In the genomic region with DNA sequence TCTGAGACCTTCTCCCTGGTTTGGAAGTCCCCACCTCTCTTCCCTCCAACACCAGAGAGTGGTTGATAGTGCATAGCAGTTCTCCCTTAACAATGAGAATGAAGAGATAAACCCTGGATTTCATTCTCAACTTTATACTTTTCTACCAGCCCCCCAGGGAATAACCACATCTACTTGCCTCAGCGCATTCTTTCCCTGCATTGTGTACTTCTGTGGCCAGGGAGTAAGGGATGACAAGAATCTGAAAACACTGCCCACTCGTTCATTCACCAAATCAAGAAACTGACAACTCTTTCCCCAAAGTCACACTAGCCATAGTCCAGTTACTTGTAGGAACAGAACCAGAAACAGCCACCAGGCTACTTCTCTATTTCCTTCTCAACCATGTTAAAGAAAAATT, we compare ENCODE assay signal across 23 cellular contexts. TPM values are rescaled to one million over a fixed set of nuclear protein-coding genes. Genes with fewer than 3 reads are reported as not detected.
DNase-seq lines count a peak whose midpoint lies in the region; ATAC-seq and TF ChIP-seq lines count a peak whose summit lies in the region.
"Had no signal": no experiment of that assay in that cellular context is flagged by ENCODE, and none has a peak within 500 bp of the region (broad histone marks: within the 10 kb centered on the region; RNA-seq: fewer than 3 reads in every experiment).

No MANE protein-coding gene starts in this region.

- no peak overlapping the region for H3K4me2 ChIP-seq in Loucy (ENCODE audit: low read depth, low read length, poor library complexity, severe bottlenecking)

- no peak overlapping the region for H3K9ac ChIP-seq in Loucy (ENCODE audit: low read depth, low read length, poor library complexity, severe bottlenecking)

- H3K4me1 ChIP-seq in Caco-2 (peaks cover 19% of the 10 kb centered on the region), Loucy (ENCODE audit: insufficient read depth, low read length, poor library complexity, severe bottlenecking) (peaks cover 38% of the 10 kb centered on the region)
- H3K4me1 ChIP-seq: left lung had no signal

- H3K27me3 Mint-ChIP-seq in Caco-2 (ENCODE audit: insufficient read depth, unreplicated experiment) (no peaks in the 10 kb centered on the region), osteocyte (ENCODE audit: unreplicated experiment) (no peaks in the 10 kb centered on the region)
- H3K27me3 Mint-ChIP-seq: activated naive CD8-positive, alpha-beta T cell treated with anti-CD3 and anti-CD28 coated beads for 36 hours; CD4-positive, alpha-beta memory T cell; dendritic cell treated with granulocyte-macrophage colony-stimulating factor and Interleukin-4, amounts not matched to agents 40 ng/mL and 50 ng/mL, for 4 days had no signal

- peaks cover 2% of the 10 kb centered on the region; the same call in 1 of the 2 replicates for H3F3A ChIP-seq in Loucy (ENCODE audit: low read depth)

- no peaks in the 10 kb centered on the region for H4K20me1 ChIP-seq in Loucy (ENCODE audit: insufficient read depth, low read length, poor library complexity, severe bottlenecking)

- H3K27ac Mint-ChIP-seq in Caco-2 (ENCODE audit: unreplicated experiment) (peak overlapping the region; percentile 37), osteocyte (ENCODE audit: unreplicated experiment) (no peak overlapping the region)
- H3K27ac Mint-ChIP-seq: activated naive CD8-positive, alpha-beta T cell treated with anti-CD3 and anti-CD28 coated beads for 36 hours; CD4-positive, alpha-beta memory T cell; dendritic cell treated with granulocyte-macrophage colony-stimulating factor and Interleukin-4, amounts not matched to agents 40 ng/mL and 50 ng/mL, for 4 days; nephron progenitor cell; stimulated activated effector memory CD8-positive, alpha-beta T cell treated with anti-CD3 and anti-CD28 coated beads, Interleukin-12 subunit alpha, Interleukin-12 subunit beta, amount 100 ng/mL, for 72 hours; T-helper 2 cell treated with Interferon-gamma antibody and Interleukin-4, amounts not matched to agents 5 μg/mL and 100 μg/mL, for 36 hours; WTC11 had no signal

- H3K4me3 Mint-ChIP-seq in Caco-2 (ENCODE audit: unreplicated experiment) (no peak overlapping the region), osteocyte (ENCODE audit: unreplicated experiment) (no peak overlapping the region)
- H3K4me3 Mint-ChIP-seq: activated naive CD8-positive, alpha-beta T cell treated with anti-CD3 and anti-CD28 coated beads for 36 hours; CD4-positive, alpha-beta memory T cell; dendritic cell treated with granulocyte-macrophage colony-stimulating factor and Interleukin-4, amounts not matched to agents 40 ng/mL and 50 ng/mL, for 4 days; nephron progenitor cell; stimulated activated effector memory CD8-positive, alpha-beta T cell treated with anti-CD3 and anti-CD28 coated beads, Interleukin-12 subunit alpha, Interleukin-12 subunit beta, amount 100 ng/mL, for 72 hours; T-helper 2 cell treated with Interferon-gamma antibody and Interleukin-4, amounts not matched to agents 5 μg/mL and 100 μg/mL, for 36 hours; WTC11 had no signal

- no peak overlapping the region for H3K4me3 ChIP-seq in Caco-2 (ENCODE audit: low read depth, low read length)
- no peak overlapping the region for H3K4me3 ChIP-seq in Loucy (ENCODE audit: low read length, poor library complexity, severe bottlenecking)
- no peak overlapping the region for H3K4me3 ChIP-seq in choroid plexus epithelial cell (ENCODE audit: low read depth, low read length)
- H3K4me3 ChIP-seq in lower leg skin (ENCODE audit: low read depth, poor library complexity, severe bottlenecking) = no peak overlapping the region
- H3K4me3 ChIP-seq: left lung, thoracic aorta had no signal

- DNase-seq in Caco-2 (no peak), choroid plexus epithelial cell (ENCODE audit: low read depth) (peak; percentile 62), non-pigmented ciliary epithelial cell (ENCODE audit: low read depth) (peak; percentile 19), osteocyte (ENCODE audit: extremely low spot score, unreplicated experiment) (no peak), NCI-H1092 treated with DMSO at 0.1 percent for 48 hours (lab: John Stamatoyannopoulos, UW) (no peak), lower leg skin (ENCODE audit: low spot score in 2 of 2) (no peak)
- DNase-seq: activated CD4-positive, alpha-beta T cell treated with anti-CD3 and anti-CD28 coated beads, Interleukin-2, amount 50 U/mL, for 4 hours; activated CD8-positive, alpha-beta memory T cell treated with anti-CD3 and anti-CD28 coated beads, Interleukin-2, amount 50 U/mL, for 48 hours; activated naive CD8-positive, alpha-beta T cell treated with anti-CD3 and anti-CD28 coated beads for 36 hours; CD4-positive, alpha-beta memory T cell; Kasumi-1; left lung; NCI-H1436 treated with DMSO at 0.1 percent for 48 hours; NCI-H524 treated with DMSO at 0.1 percent for 48 hours; nephron progenitor cell; posterior cingulate gyrus had no signal

- H3K27me3 ChIP-seq in Caco-2 (replicated peaks; ENCODE audit: control insufficient read depth, insufficient read depth, low read length) = no peaks in the 10 kb centered on the region
- H3K27me3 ChIP-seq in Loucy (ENCODE audit: insufficient read depth, low read length, poor library complexity, severe bottlenecking) = no peaks in the 10 kb centered on the region
- H3K27me3 ChIP-seq: left lung had no signal

- TF ChIP-seq CTCF in Caco-2 (IDR thresholded peaks at IDR 0.05; ENCODE audit: insufficient read depth in 1 of 2, low read depth in 1 of 2, low read length in 1 of 2, severe bottlenecking in 1 of 2, unreplicated experiment in 1 of 2) (no peak), Loucy (conservative IDR thresholded peaks at IDR 0.05; ENCODE audit: low read length) (no peak), choroid plexus epithelial cell (conservative IDR thresholded peaks at IDR 0.05; ENCODE audit: low read depth, low read length) (no peak), osteocyte (IDR thresholded peaks at IDR 0.05) (no peak), lower leg skin (IDR thresholded peaks at IDR 0.05) (no peak)

- H3K36me3 ChIP-seq in Caco-2 (ENCODE audit: control insufficient read depth, insufficient read depth, low read length) (no peaks in the 10 kb centered on the region), Loucy (ENCODE audit: insufficient read depth, low read length) (no peaks in the 10 kb centered on the region)
- H3K36me3 ChIP-seq: left lung, thoracic aorta had no signal

- POLR2A ChIA-PET in Caco-2 (lab: Charles Lee) = no interaction called here

- TF ChIP-seq POLR2A in GM18505 (IDR thresholded peaks at IDR 0.05; ENCODE audit: borderline replicate concordance, extremely low read depth, insufficient read depth, insufficient read length) (no peak), lower leg skin (IDR thresholded peaks at IDR 0.05) (no peak)

- WGBS in lower leg skin, 2 donors = 60 to 65% methylated on average over 2 of the region's 2 CpGs

- H3K9me3 ChIP-seq in Caco-2 = no peaks in the 10 kb centered on the region; the same call in none of the 2 replicates
- H3K9me3 ChIP-seq in Loucy (ENCODE audit: insufficient read depth, low read depth, low read length) = no peaks in the 10 kb centered on the region
- H3K9me3 ChIP-seq: left lung, thoracic aorta had no signal

- no peaks in the 10 kb centered on the region for H3K9me2 ChIP-seq in Loucy (replicated peaks; ENCODE audit: low read depth, low read length)

- no peak for ATAC-seq in GM18505 (IDR thresholded peaks at IDR 0.05; ENCODE audit: unreplicated experiment)
- ATAC-seq: left lung; stimulated activated effector memory CD8-positive, alpha-beta T cell treated with anti-CD3 and anti-CD28 coated beads, Interleukin-12 subunit alpha, Interleukin-12 subunit beta, amount 100 ng/mL, for 72 hours; WTC11 had no signal

- BruUV-seq in Caco-2 (replicated peaks; lab: Mats Ljungman, UMichigan) = no TSS peak

- no peaks in the 10 kb centered on the region for H3K9me3 Mint-ChIP-seq in Caco-2 (ENCODE audit: unreplicated experiment)
- H3K9me3 Mint-ChIP-seq in osteocyte (ENCODE audit: unreplicated experiment) = no peaks in the 10 kb centered on the region
- H3K9me3 Mint-ChIP-seq: CD4-positive, alpha-beta memory T cell; nephron progenitor cell; stimulated activated effector memory CD8-positive, alpha-beta T cell treated with anti-CD3 and anti-CD28 coated beads, Interleukin-12 subunit alpha, Interleukin-12 subunit beta, amount 100 ng/mL, for 72 hours; T-helper 2 cell treated with Interferon-gamma antibody and Interleukin-4, amounts not matched to agents 5 μg/mL and 100 μg/mL, for 36 hours; WTC11 had no signal

- CTCF ChIA-PET in Caco-2 (lab: Charles Lee) = no interaction called here

- H3K36me3 Mint-ChIP-seq in Caco-2 (ENCODE audit: insufficient read depth, unreplicated experiment) = peaks cover 9% of the 10 kb centered on the region
- no peaks in the 10 kb centered on the region for H3K36me3 Mint-ChIP-seq in osteocyte (ENCODE audit: unreplicated experiment)
- H3K36me3 Mint-ChIP-seq: activated naive CD8-positive, alpha-beta T cell treated with anti-CD3 and anti-CD28 coated beads for 36 hours; CD4-positive, alpha-beta memory T cell; stimulated activated effector memory CD8-positive, alpha-beta T cell treated with anti-CD3 and anti-CD28 coated beads, Interleukin-12 subunit alpha, Interleukin-12 subunit beta, amount 100 ng/mL, for 72 hours; WTC11 had no signal

- no peaks in the 10 kb centered on the region for H3K79me2 ChIP-seq in Loucy (ENCODE audit: insufficient read depth, low read length)

- intact Hi-C loops in Caco-2 (cut with micrococcal nuclease; ENCODE audit: unreplicated experiment) (loop anchor here (5.0 kb wide), 1 partner anchor 45 kb away; the partner anchor contains the start of gene SPIN1), lower leg skin (cut with DNase I; ENCODE audit: low total_unique reads) (no loop called here)

- peaks cover 13% of the 10 kb centered on the region for H3K4me1 Mint-ChIP-seq in Caco-2 (ENCODE audit: low read depth, unreplicated experiment)
- peaks cover 1% of the 10 kb centered on the region for H3K4me1 Mint-ChIP-seq in osteocyte (ENCODE audit: unreplicated experiment)
- H3K4me1 Mint-ChIP-seq: activated naive CD8-positive, alpha-beta T cell treated with anti-CD3 and anti-CD28 coated beads for 36 hours; CD4-positive, alpha-beta memory T cell; stimulated activated effector memory CD8-positive, alpha-beta T cell treated with anti-CD3 and anti-CD28 coated beads, Interleukin-12 subunit alpha, Interleukin-12 subunit beta, amount 100 ng/mL, for 72 hours had no signal

- H2AFZ ChIP-seq in Loucy (ENCODE audit: low read length) = peak overlapping the region; percentile 61

RNA-seq across cellular contexts. Expression of gene SPIN1, which starts 46.0 kb away (rescaled TPM):
- 51.7 and 53.4 TPM in 2 replicates for total RNA-seq in Caco-2 (2022)
- 115 and 121 TPM in 2 replicates for total RNA-seq in osteocyte
- total RNA-seq in lower leg skin = 10 to 100 TPM; 44.3 to 49.6 (median 49.5) TPM

Comparison
In these comparisons a context has a peak if more than half of its experiments do, and no peak if none do; other contexts are left out.
1. DNase-seq: peak in choroid plexus epithelial cell (single experiment) and non-pigmented ciliary epithelial cell (single experiment); none in Caco-2 (0 of 2), osteocyte (single experiment), NCI-H1092 treated with DMSO at 0.1 percent for 48 hours (single experiment) and lower leg skin (0 of 2).